2 cellular contexts compared by ENCODE assay signal in genomic region chr14:56133547-56133946, GRCh38.
TF ChIP-seq lines count a peak whose summit lies in the region.

No MANE protein-coding gene starts in this region.

TF ChIP-seq in HCT116, 20 proteins besides CTCF, POLR2A, EP300 and RAD21 (continued from another document):
- TF ChIP-seq ZFX (IDR thresholded peaks at IDR 0.05) (no peak), REST (IDR thresholded peaks at IDR 0.05; ENCODE audit: low read depth) (no peak)

TF ChIP-seq in WTC11, 78 proteins besides CTCF, POLR2A, EP300 and RAD21:
- no peak for TF ChIP-seq PREB (CRISPR knock-in tag; IDR thresholded peaks at IDR 0.05; ENCODE audit: borderline replicate concordance)
- no peak for TF ChIP-seq ZNF219 (CRISPR knock-in tag; IDR thresholded peaks at IDR 0.05; ENCODE audit: borderline replicate concordance)
- TF ChIP-seq GABPB1 (CRISPR knock-in tag; IDR thresholded peaks at IDR 0.05): no peak
- no peak for TF ChIP-seq NFE2L1 (CRISPR knock-in tag; IDR thresholded peaks at IDR 0.05)
- no peak for TF ChIP-seq SMAD4 (CRISPR knock-in tag; IDR thresholded peaks at IDR 0.05)
- no peak for TF ChIP-seq ESRRA (CRISPR knock-in tag; IDR thresholded peaks at IDR 0.05; ENCODE audit: borderline replicate concordance)
- TF ChIP-seq CREB1 (CRISPR knock-in tag; IDR thresholded peaks at IDR 0.05): no peak
- TF ChIP-seq NR2C2 (CRISPR knock-in tag; IDR thresholded peaks at IDR 0.05): no peak
- no peak for TF ChIP-seq SP1 (CRISPR knock-in tag; conservative IDR thresholded peaks at IDR 0.05)
- no peak for TF ChIP-seq ATF6 (CRISPR knock-in tag; IDR thresholded peaks at IDR 0.05)
- TF ChIP-seq JUN (CRISPR knock-in tag; IDR thresholded peaks at IDR 0.05): no peak
- no peak for TF ChIP-seq ZNF317 (CRISPR knock-in tag; IDR thresholded peaks at IDR 0.05; ENCODE audit: borderline replicate concordance, low read depth)
- no peak for TF ChIP-seq NR3C1 (CRISPR knock-in tag; conservative IDR thresholded peaks at IDR 0.05; ENCODE audit: low read depth)
- TF ChIP-seq ZNF671 (CRISPR knock-in tag; IDR thresholded peaks at IDR 0.05): no peak
- TF ChIP-seq CREM (CRISPR knock-in tag; IDR thresholded peaks at IDR 0.05): no peak
- TF ChIP-seq ARID4B (CRISPR knock-in tag; IDR thresholded peaks at IDR 0.05; ENCODE audit: borderline replicate concordance): no peak
- no peak for TF ChIP-seq AR (CRISPR knock-in tag; IDR thresholded peaks at IDR 0.05)
- no peak for TF ChIP-seq CDX4 (CRISPR knock-in tag; IDR thresholded peaks at IDR 0.05; ENCODE audit: borderline replicate concordance)
- TF ChIP-seq FOXK1 (CRISPR knock-in tag; IDR thresholded peaks at IDR 0.05): no peak
